In the genomic region with DNA sequence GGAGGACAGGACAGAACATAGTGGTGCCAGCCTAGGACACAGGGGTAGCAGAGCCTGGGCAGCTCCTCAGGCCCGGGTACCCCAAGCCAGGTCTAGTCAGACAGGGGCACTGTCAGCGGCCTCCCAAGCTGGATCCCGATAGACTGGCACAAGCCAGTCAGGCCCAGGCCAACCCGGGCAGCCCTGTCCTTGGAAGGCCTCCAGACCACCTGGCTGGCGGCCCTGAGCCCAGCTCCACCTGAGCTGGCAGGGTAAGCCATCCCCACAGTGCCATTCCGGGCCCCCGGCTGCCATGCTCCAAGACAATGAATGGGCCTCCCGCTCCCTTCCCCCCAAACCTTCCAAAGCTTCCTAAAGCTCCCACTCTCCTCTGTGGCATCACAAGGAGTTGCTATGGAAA, we compare ENCODE assay signal across 21 cellular contexts.
DNase-seq lines count a peak whose midpoint lies in the region; ATAC-seq and TF ChIP-seq lines count a peak whose summit lies in the region.
"Had no signal": no experiment of that assay in that cellular context is flagged by ENCODE, and none has a peak within 500 bp of the region (broad histone marks: within the 10 kb centered on the region; RNA-seq: fewer than 3 reads in every experiment).

No MANE protein-coding gene starts in this region.

- no peak for ATAC-seq in HG03045 (IDR thresholded peaks at IDR 0.05; ENCODE audit: unreplicated experiment)

- H2BK12ac ChIP-seq in H9 (ENCODE audit: insufficient read length, low read depth, low read length) = no peak overlapping the region

- H3K9ac ChIP-seq in mammary epithelial cell (ENCODE audit: insufficient read depth, low read length) (no peak overlapping the region), H9 (ENCODE audit: extremely low read depth, insufficient read length, low read length) (no peak overlapping the region)

- no peak overlapping the region for H4K5ac ChIP-seq in H9 (ENCODE audit: insufficient read length, low read depth, low read length)

- in situ Hi-C loops in mammary epithelial cell (cut with MboI; ENCODE audit: low sequenced_read_pairs in 2 of 2) = no loop called here

- H3K14ac ChIP-seq in H9 (ENCODE audit: insufficient read depth, low read length) = no peak overlapping the region

- H3K4me2 ChIP-seq in mammary epithelial cell (ENCODE audit: insufficient read depth, low read depth, low read length) (no peak overlapping the region), OCI-LY7 (ENCODE audit: low read length) (peak overlapping the region; percentile 68), H9 (ENCODE audit: insufficient read depth, insufficient read length, low read length) (no peak overlapping the region)

- H4K20me1 ChIP-seq in mammary epithelial cell (ENCODE audit: insufficient read depth, low read length) (no peaks in the 10 kb centered on the region), OCI-LY7 (ENCODE audit: insufficient read depth, low read length) (no peaks in the 10 kb centered on the region), H9 (ENCODE audit: control insufficient read depth, insufficient read depth, insufficient read length) (no peaks in the 10 kb centered on the region)

- no peaks in the 10 kb centered on the region for H3K23me2 ChIP-seq in H9 (ENCODE audit: insufficient read length, low read depth, low read length, poor library complexity, severe bottlenecking)

- H2BK5ac ChIP-seq in H9 (ENCODE audit: insufficient read length, low read length) = no peak overlapping the region

- 13% methylated on average over 7 of the region's 8 CpGs for WGBS in mammary epithelial cell (ENCODE audit: low coverage, missing lambda C conversion rate)
- 24 to 46% methylated on average over 4 to 6 of the region's 8 CpGs for WGBS in thyroid gland, 2 donors
- no CpG with 5 or more reads among the region's 8 CpGs for WGBS in H9 (ENCODE audit: extremely low coverage, insufficient read length, low lambda C conversion rate)

- H4K8ac ChIP-seq in H9 (replicated peaks; ENCODE audit: insufficient read length, low read depth, low read length) = no peak overlapping the region

- BruUV-seq in mammary epithelial cell (replicated peaks; lab: Mats Ljungman, UMichigan) (no TSS peak), OCI-LY7 (replicated peaks; lab: Mats Ljungman, UMichigan) (no TSS peak)

- no peak overlapping the region for H3K4ac ChIP-seq in H9 (ENCODE audit: low read depth, low read length)

- H2BK120ac ChIP-seq in H9 (ENCODE audit: low read depth, low read length, poor library complexity, severe bottlenecking) = no peak overlapping the region

- no peak overlapping the region for H2AK5ac ChIP-seq in H9 (ENCODE audit: insufficient read length, low read length)

- H3K4me1 ChIP-seq in breast epithelium (no peaks in the 10 kb centered on the region), mammary epithelial cell (ENCODE audit: insufficient read depth, low read length) (no peaks in the 10 kb centered on the region), OCI-LY7 (ENCODE audit: insufficient read depth, low read length, poor library complexity, severe bottlenecking) (peaks cover 24% of the 10 kb centered on the region), thyroid gland (peaks cover 9 to 13% of the 10 kb centered on the region in 2 donors), H9 (ENCODE audit: insufficient read depth, low read length) (peaks cover 2% of the 10 kb centered on the region; the same call in 1 of the 2 replicates)
- H3K4me1 ChIP-seq: Caco-2, HAP-1, SJCRH30 had no signal

- H3K27me3 Mint-ChIP-seq in H9 (ENCODE audit: low read depth) = no peaks in the 10 kb centered on the region; the same call in 1 of the 2 replicates
- H3K27me3 Mint-ChIP-seq: CD4-positive, CD25-positive, alpha-beta regulatory T cell had no signal

- no peak overlapping the region for H2BK20ac ChIP-seq in H9 (ENCODE audit: low read depth, low read length, poor library complexity, severe bottlenecking)

- TF ChIP-seq POLR2A in breast epithelium (IDR thresholded peaks at IDR 0.05) (no peak), thyroid gland (IDR thresholded peaks at IDR 0.05) (no peak)

- no peak overlapping the region for H3K4me3 Mint-ChIP-seq in H9
- H3K4me3 Mint-ChIP-seq: CD4-positive, CD25-positive, alpha-beta regulatory T cell had no signal

- H3K27me3 ChIP-seq in breast epithelium (no peaks in the 10 kb centered on the region), mammary epithelial cell (ENCODE audit: insufficient read depth, low read length) (peaks cover 3% of the 10 kb centered on the region), thyroid gland (no peaks in the 10 kb centered on the region), H9 (ENCODE audit: insufficient read depth, low read length) (no peaks in the 10 kb centered on the region)
- H3K27me3 ChIP-seq: SJCRH30 had no signal

- CTCF ChIA-PET in mammary epithelial cell (lab: Charles Lee; ENCODE audit: low non-redundant PET) (no interaction called here), OCI-LY7 (lab: Charles Lee; ENCODE audit: unreplicated experiment) (interaction anchor here (0.5 kb wide), 1 partner anchor 13 kb away, joined by 4 read pairs; no protein-coding TSS in a partner anchor)

- H3K79me2 ChIP-seq in mammary epithelial cell (ENCODE audit: insufficient read depth, low read length) (no peaks in the 10 kb centered on the region), OCI-LY7 (ENCODE audit: insufficient read depth, low read depth, low read length) (no peaks in the 10 kb centered on the region), H9 (ENCODE audit: insufficient read depth, low read length) (no peaks in the 10 kb centered on the region)

- DNase-seq in breast epithelium (ENCODE audit: low spot score in 2 of 2) (peak in 1 of 2 donors; percentile 25), mammary epithelial cell (no peak), OCI-LY7 (ENCODE audit: low spot score) (no peak), globus pallidus (ENCODE audit: low spot score) (peak; percentile 44), thyroid gland (peak; percentile 87 to 89), H9 (no peak)
- DNase-seq: ACHN; AML-193; Caco-2; CD4-positive, CD25-positive, alpha-beta regulatory T cell; DMS153; KG1; NCI-H146; NCI-H2107; NCI-H526 treated with DMSO at 0.1 percent for 48 hours; OCI-M1; SJCRH30; SW 1271 had no signal

- H3K18ac ChIP-seq in H9 (ENCODE audit: insufficient read length, low read depth, low read length) = no peak overlapping the region

- dilution Hi-C loops in mammary epithelial cell (cut with HindIII; ENCODE audit: low sequenced_read_pairs) = no loop called here

- no peak overlapping the region for H3K23ac ChIP-seq in H9 (ENCODE audit: insufficient read length, low read depth, low read length)

- H2BK15ac ChIP-seq in H9 (ENCODE audit: low read depth, low read length) = no peak overlapping the region

- no peaks in the 10 kb centered on the region for H3K79me1 ChIP-seq in H9 (ENCODE audit: insufficient read depth, low read depth, low read length, poor library complexity, severe bottlenecking)

- H3K4me3 ChIP-seq in breast epithelium (no peak overlapping the region), mammary epithelial cell (replicated peaks in 1 of 3; ENCODE audit: insufficient read depth in 1 of 3, low read depth in 2 of 3, low read length in 3 of 3) (no peak overlapping the region), OCI-LY7 (ENCODE audit: low read depth, low read length, poor library complexity, severe bottlenecking) (no peak overlapping the region), thyroid gland (replicated peaks in 1 of 3) (no peak overlapping the region)
- H3K4me3 ChIP-seq: HAP-1, SJCRH30 had no signal

- H2AFZ ChIP-seq in mammary epithelial cell (ENCODE audit: low read depth, low read length) (no peak overlapping the region), OCI-LY7 (ENCODE audit: low read length) (peak overlapping the region; percentile 62; the same call in 1 of the 2 replicates), H9 (ENCODE audit: low read length) (no peak overlapping the region)

- peak overlapping the region; percentile 40 to 43 for H3K27ac ChIP-seq in breast epithelium
- H3K27ac ChIP-seq in mammary epithelial cell (ENCODE audit: insufficient read depth, low read depth, low read length) = no peak overlapping the region
- peak overlapping the region; percentile 79 for H3K27ac ChIP-seq in OCI-LY7 (ENCODE audit: low read depth, low read length, poor library complexity, severe bottlenecking)
- H3K27ac ChIP-seq in thyroid gland = peak overlapping the region; percentile 56 to 85 (median 58)
- H3K27ac ChIP-seq in H9 (ENCODE audit: insufficient read length, low read depth, low read length) = no peak overlapping the region
- H3K27ac ChIP-seq: RWPE1, SJCRH30 had no signal

- no peaks in the 10 kb centered on the region for H3K9me2 ChIP-seq in OCI-LY7 (ENCODE audit: insufficient read depth, low read length)

- no peak for TF ChIP-seq CTCF in breast epithelium (IDR thresholded peaks at IDR 0.05)
- no peak for TF ChIP-seq CTCF in mammary epithelial cell (conservative IDR thresholded peaks at IDR 0.05 in 1 of 2, IDR thresholded peaks at IDR 0.05 in 1 of 2; ENCODE audit: extremely low read depth in 1 of 2, insufficient read depth in 1 of 2, low read depth in 1 of 2, low read length in 2 of 2)
- no peak for TF ChIP-seq CTCF in OCI-LY7 (conservative IDR thresholded peaks at IDR 0.05; ENCODE audit: low read length)
- no peak for TF ChIP-seq CTCF in thyroid gland (IDR thresholded peaks at IDR 0.05)
- TF ChIP-seq CTCF in H9 (conservative IDR thresholded peaks at IDR 0.05) = no peak

- intact Hi-C loops in breast epithelium (cut with DNase I; ENCODE audit: low total_unique reads) (no loop called here), mammary epithelial cell (cut with micrococcal nuclease) (no loop called here), OCI-LY7 (cut with micrococcal nuclease; ENCODE audit: unreplicated experiment) (no loop called here), thyroid gland (cut with DNase I) (no loop called here)

- H3K36me3 ChIP-seq in breast epithelium (no peaks in the 10 kb centered on the region), mammary epithelial cell (ENCODE audit: insufficient read depth, low read length) (no peaks in the 10 kb centered on the region), OCI-LY7 (ENCODE audit: insufficient read depth, low read length) (no peaks in the 10 kb centered on the region), thyroid gland (no peaks in the 10 kb centered on the region)
- H3K36me3 ChIP-seq: HAP-1, SJCRH30 had no signal

- POLR2A ChIA-PET in OCI-LY7 (lab: Charles Lee) = interaction anchor here (0.5 kb wide), 1 partner anchor 151 kb away, joined by 4 read pairs; no protein-coding TSS in a partner anchor

- H3K4me1 Mint-ChIP-seq in H9 = peaks cover 6 to 31% of the 10 kb centered on the region in 2 experiments
- H3K4me1 Mint-ChIP-seq: CD4-positive, CD25-positive, alpha-beta regulatory T cell had no signal

- no peaks in the 10 kb centered on the region for H3K9me3 ChIP-seq in breast epithelium
- no peaks in the 10 kb centered on the region for H3K9me3 ChIP-seq in mammary epithelial cell (replicated peaks; ENCODE audit: insufficient read depth, low read length)
- H3K9me3 ChIP-seq in OCI-LY7 (ENCODE audit: low read length) = no peaks in the 10 kb centered on the region
- H3K9me3 ChIP-seq in thyroid gland = no peaks in the 10 kb centered on the region
- H3K9me3 ChIP-seq in H9 (ENCODE audit: control insufficient read depth, low read depth, low read length) = no peaks in the 10 kb centered on the region
- H3K9me3 ChIP-seq: Caco-2, HAP-1, SJCRH30 had no signal

- H4K91ac ChIP-seq in H9 (ENCODE audit: insufficient read length, low read depth, low read length) = no peak overlapping the region

- no peaks in the 10 kb centered on the region for H3K36me3 Mint-ChIP-seq in H9 (ENCODE audit: insufficient read depth in 1 of 3, low read depth in 3 of 3)
- H3K36me3 Mint-ChIP-seq: CD4-positive, CD25-positive, alpha-beta regulatory T cell had no signal

- no peak overlapping the region for H3T11ph ChIP-seq in H9 (ENCODE audit: low read length)

- no peak overlapping the region for H3K27ac Mint-ChIP-seq in H9
- H3K27ac Mint-ChIP-seq: CD4-positive, CD25-positive, alpha-beta regulatory T cell had no signal

- H3K9me3 Mint-ChIP-seq in H9 = no peaks in the 10 kb centered on the region; a peak in 1 of 5 replicates

- H3K56ac ChIP-seq in H9 (ENCODE audit: insufficient read length, low read depth, low read length) = no peak overlapping the region

Comparison
In these comparisons a context has a peak if more than half of its experiments do, and no peak if none do; other contexts are left out.
1. H3K27ac ChIP-seq: peak in breast epithelium (2 of 2), OCI-LY7 (single experiment) and thyroid gland (3 of 3); none in mammary epithelial cell (single experiment) and H9 (single experiment).
2. DNase-seq: peak in globus pallidus (single experiment) and thyroid gland (2 of 2); none in mammary epithelial cell (single experiment), OCI-LY7 (single experiment) and H9 (single experiment).